Comparison of ENCODE assay signal across 13 cellular contexts in genomic region chr4:148740701-148741100, GRCh38.
DNase-seq lines count a peak whose midpoint lies in the region; ATAC-seq and TF ChIP-seq lines count a peak whose summit lies in the region.
"Had no signal": no experiment of that assay in that cellular context is flagged by ENCODE, and none has a peak within 500 bp of the region (broad histone marks: within the 10 kb centered on the region; RNA-seq: fewer than 3 reads in every experiment).

No MANE protein-coding gene starts in this region.

- H2AFZ ChIP-seq in HCT116 (ENCODE audit: low read depth, low read length, poor library complexity, severe bottlenecking) = no peak overlapping the region
- H2AFZ ChIP-seq in IMR-90 (replicated peaks; ENCODE audit: low read length, poor library complexity) = peak overlapping the region; percentile 49

- H3K27ac ChIP-seq in HCT116 (ENCODE audit: low read depth, low read length) = no peak overlapping the region
- H3K27ac ChIP-seq in IMR-90 (ENCODE audit: insufficient read depth, low read length) = no peak overlapping the region
- H3K27ac ChIP-seq: C4-2B had no signal

- no peak for TF ChIP-seq POLR2A in HCT116 (IDR thresholded peaks at IDR 0.05; ENCODE audit: borderline replicate concordance, extremely low read depth, insufficient read depth, insufficient read length)
- TF ChIP-seq POLR2A in IMR-90 (IDR thresholded peaks at IDR 0.05; ENCODE audit: low read depth, low read length) = no peak

- H4K5ac ChIP-seq in IMR-90 (ENCODE audit: low read depth, low read length) = no peak overlapping the region

- H4K20me1 ChIP-seq in HCT116 (ENCODE audit: insufficient read depth) (no peaks in the 10 kb centered on the region; the same call in 1 of the 2 replicates), IMR-90 (ENCODE audit: insufficient read depth, low read length) (no peaks in the 10 kb centered on the region)

- in situ Hi-C loops in IMR-90 (cut with MboI; ENCODE audit: low sequenced_read_pairs) = no loop called here

- CTCF ChIA-PET in HCT116 (lab: Charles Lee) (no interaction called here), IMR-90 (lab: Yijun Ruan, JAX) (no interaction called here)

- no peak overlapping the region for H3K9ac ChIP-seq in HCT116 (ENCODE audit: low read length)
- no peak overlapping the region for H3K9ac ChIP-seq in IMR-90 (ENCODE audit: low read depth, low read length)

- no TSS peak for BruUV-seq in HCT116 (replicated peaks; lab: Mats Ljungman, UMichigan)
- no TSS peak for BruUV-seq in IMR-90 (replicated peaks; lab: Mats Ljungman, UMichigan)

- H2BK5ac ChIP-seq in IMR-90 (ENCODE audit: low read depth, low read length, poor library complexity, severe bottlenecking) = no peak overlapping the region

- H2BK15ac ChIP-seq in IMR-90 (ENCODE audit: low read depth, low read length) = no peak overlapping the region

- H3K9me2 ChIP-seq in HCT116 (ENCODE audit: insufficient read depth) = no peaks in the 10 kb centered on the region

- DNase-seq in HCT116 (ENCODE audit: low read depth, low spot score) (no peak), IMR-90 (no peak), epithelial cell of esophagus (ENCODE audit: low read depth) (peak; percentile 63), mucosa of descending colon (peak in 1 of 3 donors; percentile 25), dermis blood vessel endothelial cell (no peak), NCI-H748 treated with DMSO at 0.1 percent for 48 hours (lab: John Stamatoyannopoulos, UW) (no peak)
- no peak for DNase-seq in stimulated activated naive CD4-positive, alpha-beta T cell treated with Interleukin-2 at 50 U/mL for 16 hours (lab: John Stamatoyannopoulos, UW)
- DNase-seq: BE2C; CD4-positive, alpha-beta memory T cell; DMS79; GOT3 had no signal

- no peak overlapping the region; the same call in 1 of the 2 replicates for H3K14ac ChIP-seq in IMR-90 (replicated peaks; ENCODE audit: low read depth, low read length)

- H3K79me2 ChIP-seq in HCT116 (ENCODE audit: insufficient read depth, low read length) = no peaks in the 10 kb centered on the region

- WGBS in IMR-90 (ENCODE audit: extremely low coverage in 2 of 2, insufficient read length in 1 of 2), 2 experiments = 17% methylated on average over 1 of the region's 1 CpG; no CpG with 5 or more reads in 1 of the 2 experiments

- no peak overlapping the region for H2BK120ac ChIP-seq in IMR-90 (ENCODE audit: low read depth, low read length)

- no peak overlapping the region for H3K23ac ChIP-seq in IMR-90 (ENCODE audit: low read depth, low read length)

- no peak overlapping the region for H3K4ac ChIP-seq in IMR-90 (ENCODE audit: low read depth, low read length)

- no peaks in the 10 kb centered on the region for H3K27me3 ChIP-seq in HCT116 (ENCODE audit: insufficient read depth, low read length)
- no peaks in the 10 kb centered on the region for H3K27me3 ChIP-seq in IMR-90 (ENCODE audit: control insufficient read depth, insufficient read depth, low read length)
- H3K27me3 ChIP-seq: BE2C had no signal

- no peak overlapping the region for H4K91ac ChIP-seq in IMR-90 (ENCODE audit: insufficient read depth, low read depth, low read length)

- H3K4me2 ChIP-seq in HCT116 (ENCODE audit: low read length) (no peak overlapping the region), IMR-90 (ENCODE audit: low read depth, low read length) (no peak overlapping the region)

- H3K9me3 ChIP-seq in HCT116 (ENCODE audit: control insufficient read depth in 1 of 2, insufficient read depth in 1 of 2, low read depth in 1 of 2, low read length in 2 of 2) = no peaks in the 10 kb centered on the region
- no peaks in the 10 kb centered on the region for H3K9me3 ChIP-seq in IMR-90 (ENCODE audit: control insufficient read depth, insufficient read depth, low read length)
- no peaks in the 10 kb centered on the region for H3K9me3 ChIP-seq in mucosa of descending colon
- H3K9me3 ChIP-seq: BE2C, HAP-1 had no signal

- H3K56ac ChIP-seq in IMR-90 (ENCODE audit: extremely low read depth, insufficient read depth, low read length) = no peak overlapping the region

- intact Hi-C loops in HCT116 (cut with micrococcal nuclease) = no loop called here
- intact Hi-C loops in IMR-90 (cut with micrococcal nuclease) = no loop called here
- intact Hi-C loops in mucosa of descending colon (cut with DNase I, micrococcal nuclease) = no loop called here

- no peaks in the 10 kb centered on the region for H3K79me1 ChIP-seq in IMR-90 (ENCODE audit: low read depth in 1 of 2, low read length in 2 of 2)

- TF ChIP-seq CTCF in HCT116 (IDR thresholded peaks at IDR 0.05 in 2 of 3, conservative IDR thresholded peaks at IDR 0.05 in 1 of 3; ENCODE audit: borderline replicate concordance in 1 of 3, insufficient read depth in 1 of 3, low read depth in 2 of 3, low read length in 2 of 3) (no peak), IMR-90 (conservative IDR thresholded peaks at IDR 0.05; ENCODE audit: low read depth, low read length) (no peak), epithelial cell of esophagus (IDR thresholded peaks at IDR 0.05; ENCODE audit: insufficient read depth, low read depth, low read length, missing control alignments) (no peak), mucosa of descending colon (IDR thresholded peaks at IDR 0.05) (no peak)

- no peak overlapping the region for H2BK20ac ChIP-seq in IMR-90 (ENCODE audit: low read depth, low read length)

- H3K9me1 ChIP-seq in IMR-90 (ENCODE audit: insufficient read depth, low read length) = no peaks in the 10 kb centered on the region

- H3K4me1 ChIP-seq in HCT116 (ENCODE audit: control insufficient read depth in 1 of 2, insufficient read depth in 2 of 2, low read length in 2 of 2) (no peaks in the 10 kb centered on the region), IMR-90 (ENCODE audit: control insufficient read depth, insufficient read depth, low read length) (no peaks in the 10 kb centered on the region), mucosa of descending colon (ENCODE audit: low read depth) (no peaks in the 10 kb centered on the region)
- H3K4me1 ChIP-seq: BE2C, HAP-1 had no signal

- RAD21 ChIA-PET in HCT116 (lab: Charles Lee; ENCODE audit: low non-redundant PET in 1 of 2, low total read pairs in 2 of 2, uncharacterized antibody in 2 of 2, unreplicated experiment in 2 of 2) = no interaction called here

- H2AK9ac ChIP-seq in IMR-90 (replicated peaks; ENCODE audit: low read depth, low read length, poor library complexity) = no peak overlapping the region

- no peak overlapping the region for H3K18ac ChIP-seq in IMR-90 (ENCODE audit: low read depth, low read length)

- ATAC-seq in HCT116 = peak; percentile 61
- ATAC-seq in IMR-90 (ENCODE audit: low read depth) = no peak
- ATAC-seq in mucosa of descending colon = peak; percentile 73

- TF ChIP-seq RAD21 in HCT116 (IDR thresholded peaks at IDR 0.05; ENCODE audit: low read depth) = no peak
- TF ChIP-seq RAD21 in IMR-90 (IDR thresholded peaks at IDR 0.05; ENCODE audit: low read length) = no peak

- H4K8ac ChIP-seq in IMR-90 (ENCODE audit: low read depth in 2 of 2, low read length in 2 of 2) = no peak overlapping the region

- POLR2A ChIA-PET in HCT116 (lab: Charles Lee) = no interaction called here
- POLR2A ChIA-PET in IMR-90 (lab: Charles Lee; ENCODE audit: unreplicated experiment) = no interaction called here

- H3K4me3 ChIP-seq in HCT116 (replicated peaks in 1 of 2; ENCODE audit: low read depth in 1 of 2, low read length in 2 of 2) = no peak overlapping the region
- H3K4me3 ChIP-seq in IMR-90 (ENCODE audit: insufficient read depth, low read depth, low read length) = no peak overlapping the region
- no peak overlapping the region for H3K4me3 ChIP-seq in epithelial cell of esophagus (ENCODE audit: low read length)
- no peak overlapping the region for H3K4me3 ChIP-seq in mucosa of descending colon
- H3K4me3 ChIP-seq: HAP-1 had no signal

- dilution Hi-C loops in IMR-90 (cut with HindIII; ENCODE audit: low sequenced_read_pairs, unreplicated experiment) = no loop called here

- H3K36me3 ChIP-seq in HCT116 (ENCODE audit: control insufficient read depth in 1 of 2, insufficient read depth in 2 of 2, low read length in 2 of 2) (no peaks in the 10 kb centered on the region), IMR-90 (ENCODE audit: control insufficient read depth, insufficient read depth, low read length) (no peaks in the 10 kb centered on the region), mucosa of descending colon (ENCODE audit: low read depth) (no peaks in the 10 kb centered on the region)
- H3K36me3 ChIP-seq: BE2C, HAP-1 had no signal

- no peak overlapping the region for H2AK5ac ChIP-seq in IMR-90 (ENCODE audit: low read depth, low read length)

TF ChIP-seq in HCT116, 20 proteins besides CTCF, POLR2A, EP300 and RAD21 (continues in another document):
- no peak for TF ChIP-seq ZNF274 (IDR thresholded peaks at IDR 0.05; ENCODE audit: low read depth, low read length)

TF ChIP-seq in IMR-90, 13 proteins besides CTCF, POLR2A, EP300 and RAD21 (continues in another document):
- TF ChIP-seq USF2 (IDR thresholded peaks at IDR 0.05; ENCODE audit: low read depth, low read length) (no peak), FOS (IDR thresholded peaks at IDR 0.05; ENCODE audit: low read depth, low read length) (no peak), CHD1 (IDR thresholded peaks at IDR 0.05; ENCODE audit: low read depth, low read length) (no peak), MAZ (IDR thresholded peaks at IDR 0.05; ENCODE audit: borderline replicate concordance, low read depth, low read length) (no peak), CEBPB (IDR thresholded peaks at IDR 0.05; ENCODE audit: low read depth, low read length) (no peak), SMC3 (IDR thresholded peaks at IDR 0.05; ENCODE audit: low read depth, low read length) (no peak), NFE2L2 (IDR thresholded peaks at IDR 0.05; ENCODE audit: low read depth, low read length) (no peak), MAFK (IDR thresholded peaks at IDR 0.05; ENCODE audit: low read depth, low read length) (no peak), BHLHE40 (IDR thresholded peaks at IDR 0.05; ENCODE audit: low read depth, low read length) (no peak), ELK1 (IDR thresholded peaks at IDR 0.05; ENCODE audit: borderline replicate concordance, low read depth, low read length) (no peak)
